14 cellular contexts compared by ENCODE assay signal in the genomic region with DNA sequence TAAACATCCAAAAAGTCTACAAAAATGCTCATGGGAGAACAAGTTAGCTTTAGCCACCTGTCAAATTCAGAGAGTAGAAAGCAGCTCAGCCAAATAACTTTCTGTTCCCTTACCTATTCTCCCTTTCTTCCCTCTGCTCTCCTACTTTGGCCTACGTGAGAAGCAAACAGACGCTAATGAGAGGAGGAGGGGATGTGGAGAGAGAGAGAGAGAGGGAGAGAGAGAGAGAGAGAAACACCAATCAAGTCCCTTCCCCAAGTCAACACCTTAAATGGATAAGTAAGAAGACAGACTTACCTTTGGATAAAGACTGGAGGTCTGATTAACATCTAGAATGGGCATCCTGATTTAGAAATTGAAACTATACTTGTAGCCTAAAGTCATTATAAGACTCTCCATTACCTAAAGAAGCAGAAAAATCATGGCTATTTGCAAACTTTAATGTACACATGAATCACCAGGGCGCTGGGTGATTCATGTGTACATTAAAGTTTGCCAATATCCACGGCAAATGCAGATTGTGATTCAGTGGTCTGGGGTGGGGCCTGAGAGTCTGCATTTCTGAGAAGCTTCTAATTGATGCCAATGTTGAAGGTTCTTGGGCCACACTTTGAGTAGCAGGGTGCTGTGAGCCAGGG.
DNase-seq lines count a peak whose midpoint lies in the region; ATAC-seq and FAIRE-seq lines count a peak whose summit lies in the region.
"Had no signal": no experiment of that assay in that cellular context is flagged by ENCODE, and none has a peak within 500 bp of the region (broad histone marks: within the 10 kb centered on the region; RNA-seq: fewer than 3 reads in every experiment).

No MANE protein-coding gene starts in this region.

- peak; percentile 32 for DNase-seq in CD1c-positive myeloid dendritic cell (ENCODE audit: extremely low spot score)
- DNase-seq in GM18507 (ENCODE audit: extremely low spot score, insufficient read length, low read depth): no peak
- peak; percentile 39 for DNase-seq in RKO (ENCODE audit: low spot score)
- DNase-seq in fibroblast of peridontal ligament (ENCODE audit: extremely low read depth): peak; percentile 19
- DNase-seq in globus pallidus (ENCODE audit: low spot score): no peak
- DNase-seq in AG20443 (ENCODE audit: low spot score): no peak
- DNase-seq: activated CD8-positive, alpha-beta memory T cell treated with anti-CD3 and anti-CD28 coated beads, Interleukin-2, amount 50 U/mL, for 4 hours; brain microvascular endothelial cell; immature natural killer cell; NCI-H1930; T1000 had no signal

- FAIRE-seq in GM18507 (lab: Jason Lieb, UNC): peak; percentile 69
- FAIRE-seq: RCC 7860 had no signal

- ATAC-seq in HG03097 (IDR thresholded peaks at IDR 0.05; ENCODE audit: low FRiP score, unreplicated experiment) (no peak), GM21381 (IDR thresholded peaks at IDR 0.05; ENCODE audit: unreplicated experiment) (no peak)

Comparison
In these comparisons a context has a peak if more than half of its experiments do, and no peak if none do; other contexts are left out.
1. DNase-seq: peak in CD1c-positive myeloid dendritic cell (single experiment), RKO (single experiment) and fibroblast of peridontal ligament (single experiment); none in GM18507 (single experiment), globus pallidus (single experiment) and AG20443 (single experiment).